In the genomic region with DNA sequence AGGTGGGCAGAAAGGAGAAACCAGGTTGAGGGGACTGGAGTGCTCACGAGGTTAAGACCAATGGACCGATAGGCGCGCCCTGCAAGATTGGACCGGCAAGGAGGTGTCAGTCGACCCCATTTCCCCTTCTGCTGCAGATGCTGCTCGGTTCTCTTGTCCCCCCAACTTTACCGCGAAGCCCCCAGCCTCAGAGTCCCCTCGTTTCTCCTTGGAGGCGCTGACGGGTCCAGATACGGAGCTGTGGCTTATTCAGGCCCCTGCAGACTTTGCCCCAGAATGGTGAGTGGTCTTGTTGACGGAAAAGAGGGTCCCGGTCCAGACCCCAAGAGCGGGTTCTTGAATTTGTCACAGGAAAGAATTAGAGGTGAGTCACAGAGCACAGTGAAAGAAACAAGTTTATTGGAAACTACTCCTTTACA, we compare ENCODE assay signal across 8 cellular contexts. TPM values are rescaled to one million over a fixed set of nuclear protein-coding genes. Genes with fewer than 3 reads are reported as not detected.
DNase-seq lines count a peak whose midpoint lies in the region; TF ChIP-seq lines count a peak whose summit lies in the region.

No MANE protein-coding gene starts in this region.

- H3K27me3 ChIP-seq in iPS-18a (ENCODE audit: control insufficient read depth, insufficient read depth, low read length) (peaks cover 27% of the 10 kb centered on the region), stomach (peaks cover 0 to 28% (median 13%) of the 10 kb centered on the region in 3 donors)

- no peak for DNase-seq in activated CD4-positive, alpha-beta T cell treated with anti-CD3 and anti-CD28 coated beads, Interleukin-2, amount 10 ng/mL, durations not matched to agents 24 days and 14 days
- DNase-seq in activated CD4-positive, alpha-beta T cell treated with anti-CD3 and anti-CD28 coated beads for 48 hours, result no peak
- DNase-seq in activated CD4-positive, alpha-beta memory T cell treated with anti-CD3 and anti-CD28 coated beads, Interleukin-2, amount 10 ng/mL, durations not matched to agents 7 days and 5 days, result no peak
- no peak for DNase-seq in stomach
- DNase-seq in islet precursor cell, result no peak
- DNase-seq in NCI-H1092 treated with DMSO at 0.1 percent for 48 hours (lab: John Stamatoyannopoulos, UW), result no peak
- DNase-seq in HuH-7 (ENCODE audit: low spot score), result no peak

- intact Hi-C loops in activated CD4-positive, alpha-beta T cell treated with anti-CD3 and anti-CD28 coated beads, Interleukin-2, amount 10 ng/mL, durations not matched to agents 24 days and 14 days (cut with micrococcal nuclease), result loop anchor here (1.0 to 5.0 kb wide), 4 partner anchors 71 to 1880 kb away; partner anchors contain the start of genes BLOC1S3, ETHE1, PPP1R37 and TRAPPC6A
- intact Hi-C loops in stomach (cut with DNase I; ENCODE audit: low total_unique reads), result no loop called here

- peaks cover 25% of the 10 kb centered on the region for H3K36me3 Mint-ChIP-seq in activated CD4-positive, alpha-beta T cell treated with anti-CD3 and anti-CD28 coated beads, Interleukin-2, amount 10 ng/mL, durations not matched to agents 24 days and 14 days (ENCODE audit: low read depth)
- H3K36me3 Mint-ChIP-seq in activated CD4-positive, alpha-beta memory T cell treated with anti-CD3 and anti-CD28 coated beads, Interleukin-2, amount 10 ng/mL, durations not matched to agents 7 days and 5 days (ENCODE audit: low read depth), result peaks cover 2% of the 10 kb centered on the region

- peak overlapping the region; percentile 97 for H3K9ac ChIP-seq in iPS-18a (ENCODE audit: low read length)

- no peaks in the 10 kb centered on the region for H3K9me3 ChIP-seq in iPS-18a (ENCODE audit: control insufficient read depth, low read depth, low read length)
- H3K9me3 ChIP-seq in stomach, result no peaks in the 10 kb centered on the region

- no peaks in the 10 kb centered on the region for H3K9me3 Mint-ChIP-seq in activated CD4-positive, alpha-beta T cell treated with anti-CD3 and anti-CD28 coated beads, Interleukin-2, amount 10 ng/mL, durations not matched to agents 24 days and 14 days
- H3K9me3 Mint-ChIP-seq in activated CD4-positive, alpha-beta memory T cell treated with anti-CD3 and anti-CD28 coated beads, Interleukin-2, amount 10 ng/mL, durations not matched to agents 7 days and 5 days, result no peaks in the 10 kb centered on the region

- POLR2A ChIA-PET in activated CD4-positive, alpha-beta memory T cell treated with anti-CD3 and anti-CD28 coated beads, Interleukin-2, amount 10 ng/mL, durations not matched to agents 7 days and 5 days (lab: Charles Lee), result interaction anchor here (0.7 to 1.1 kb wide), 3 partner anchors 9 to 18 kb away, joined by 3 read pairs; no protein-coding TSS in a partner anchor

- TF ChIP-seq POLR2A in stomach (IDR thresholded peaks at IDR 0.05), result no peak

- CTCF ChIA-PET in activated CD4-positive, alpha-beta memory T cell treated with anti-CD3 and anti-CD28 coated beads, Interleukin-2, amount 10 ng/mL, durations not matched to agents 7 days and 5 days (lab: Charles Lee), result interaction anchor here (0.8 to 1.9 kb wide), 3 partner anchors 33 to 79 kb away, joined by 4 to 12 read pairs (median 5); no protein-coding TSS in a partner anchor

- H3K27ac Mint-ChIP-seq in activated CD4-positive, alpha-beta T cell treated with anti-CD3 and anti-CD28 coated beads, Interleukin-2, amount 10 ng/mL, durations not matched to agents 24 days and 14 days, result peak overlapping the region; percentile 89
- peak overlapping the region; percentile 79 for H3K27ac Mint-ChIP-seq in activated CD4-positive, alpha-beta memory T cell treated with anti-CD3 and anti-CD28 coated beads, Interleukin-2, amount 10 ng/mL, durations not matched to agents 7 days and 5 days

- H3K27ac ChIP-seq in iPS-18a (ENCODE audit: low read length), result peak overlapping the region; percentile 99
- H3K27ac ChIP-seq in stomach, result peak overlapping the region in 4 of 5 donors; percentile 89 to 94 (median 90)

- H3K4me3 Mint-ChIP-seq in activated CD4-positive, alpha-beta T cell treated with anti-CD3 and anti-CD28 coated beads, Interleukin-2, amount 10 ng/mL, durations not matched to agents 24 days and 14 days, result peak overlapping the region; percentile 97
- peak overlapping the region; percentile 84 for H3K4me3 Mint-ChIP-seq in activated CD4-positive, alpha-beta memory T cell treated with anti-CD3 and anti-CD28 coated beads, Interleukin-2, amount 10 ng/mL, durations not matched to agents 7 days and 5 days

- peaks cover 10% of the 10 kb centered on the region for H3K36me3 ChIP-seq in iPS-18a (ENCODE audit: control insufficient read depth, low read depth, low read length)
- peaks cover 0 to 25% (median 12%) of the 10 kb centered on the region in 4 donors for H3K36me3 ChIP-seq in stomach

- no peak for TF ChIP-seq CTCF in stomach (IDR thresholded peaks at IDR 0.05)

- H3K4me1 Mint-ChIP-seq in activated CD4-positive, alpha-beta T cell treated with anti-CD3 and anti-CD28 coated beads, Interleukin-2, amount 10 ng/mL, durations not matched to agents 24 days and 14 days, result peaks cover 36% of the 10 kb centered on the region
- H3K4me1 Mint-ChIP-seq in activated CD4-positive, alpha-beta memory T cell treated with anti-CD3 and anti-CD28 coated beads, Interleukin-2, amount 10 ng/mL, durations not matched to agents 7 days and 5 days, result peaks cover 46% of the 10 kb centered on the region

- H3K4me3 ChIP-seq in iPS-18a (ENCODE audit: low read length), result peak overlapping the region; percentile 90
- H3K4me3 ChIP-seq in stomach, result peak overlapping the region; percentile 65 to 87 (median 80)

- peaks cover 12% of the 10 kb centered on the region for H3K27me3 Mint-ChIP-seq in activated CD4-positive, alpha-beta T cell treated with anti-CD3 and anti-CD28 coated beads, Interleukin-2, amount 10 ng/mL, durations not matched to agents 24 days and 14 days
- peaks cover 21% of the 10 kb centered on the region for H3K27me3 Mint-ChIP-seq in activated CD4-positive, alpha-beta memory T cell treated with anti-CD3 and anti-CD28 coated beads, Interleukin-2, amount 10 ng/mL, durations not matched to agents 7 days and 5 days

- 1 to 2% (median 1%) methylated on average over 12 to 16 of the region's 16 CpGs for WGBS in stomach, 5 donors

- TF ChIP-seq EP300 in stomach (IDR thresholded peaks at IDR 0.05), result no peak

- H3K4me1 ChIP-seq in iPS-18a (ENCODE audit: control insufficient read depth, low read depth, low read length) (peaks cover 5% of the 10 kb centered on the region), stomach (peaks cover 35 to 57% (median 49%) of the 10 kb centered on the region in 4 donors)

RNA-seq across cellular contexts. Expression of gene POLR1G, which starts 0.5 kb away (rescaled TPM):
- 25.3 and 26.5 TPM in 2 replicates for total RNA-seq in activated CD4-positive, alpha-beta T cell treated with anti-CD3 and anti-CD28 coated beads, Interleukin-2, amount 10 ng/mL, durations not matched to agents 24 days and 14 days
- 1 to 10 TPM; 3.6 to 3.8 TPM for total RNA-seq in activated CD4-positive, alpha-beta memory T cell treated with anti-CD3 and anti-CD28 coated beads, Interleukin-2, amount 10 ng/mL, durations not matched to agents 7 days and 5 days
- total RNA-seq in stomach, result 1 to 10 TPM in 2 of 5 donors, under 1 TPM in 1, not detected in 2; 0.55 to 5.9 (median 2.2) TPM
- 1 to 10 TPM; 1.8 to 7.2 (median 3.4) TPM for polyA plus RNA-seq in stomach

RNA-seq across cellular contexts. Expression of gene PPP1R13L, which starts 2.1 kb away (rescaled TPM):
- total RNA-seq in activated CD4-positive, alpha-beta T cell treated with anti-CD3 and anti-CD28 coated beads, Interleukin-2, amount 10 ng/mL, durations not matched to agents 24 days and 14 days, result 12.7 and 13.4 TPM in 2 replicates
- 10 to 100 TPM; 13.0 to 18.9 TPM for total RNA-seq in activated CD4-positive, alpha-beta memory T cell treated with anti-CD3 and anti-CD28 coated beads, Interleukin-2, amount 10 ng/mL, durations not matched to agents 7 days and 5 days
- 10 to 100 TPM in 3 of 5 donors, 1 to 10 TPM in 2; 2.4 to 44.9 (median 28.0) TPM for total RNA-seq in stomach
- polyA plus RNA-seq in stomach, result 100 to 1,000 TPM in 1 of 3 donors, 10 to 100 TPM in 1, 1 to 10 TPM in 1; 9.2 to 120 (median 11.8) TPM

RNA-seq across cellular contexts. Expression of gene ERCC1, which starts 16.8 kb away (rescaled TPM):
- total RNA-seq in activated CD4-positive, alpha-beta T cell treated with anti-CD3 and anti-CD28 coated beads, Interleukin-2, amount 10 ng/mL, durations not matched to agents 24 days and 14 days, result 123 and 124 TPM in 2 replicates
- 10 to 100 TPM; 59.8 to 60.6 TPM for total RNA-seq in activated CD4-positive, alpha-beta memory T cell treated with anti-CD3 and anti-CD28 coated beads, Interleukin-2, amount 10 ng/mL, durations not matched to agents 7 days and 5 days
- total RNA-seq in stomach, result 10 to 100 TPM in 4 of 5 donors, 1 to 10 TPM in 1; 7.8 to 79.3 (median 36.9) TPM
- 10 to 100 TPM; 53.9 to 66.9 (median 54.6) TPM for polyA plus RNA-seq in stomach

RNA-seq across cellular contexts. Expression of gene ERCC2, which starts 36.6 kb away (rescaled TPM):
- 30.9 and 33.6 TPM in 2 replicates for total RNA-seq in activated CD4-positive, alpha-beta T cell treated with anti-CD3 and anti-CD28 coated beads, Interleukin-2, amount 10 ng/mL, durations not matched to agents 24 days and 14 days
- total RNA-seq in activated CD4-positive, alpha-beta memory T cell treated with anti-CD3 and anti-CD28 coated beads, Interleukin-2, amount 10 ng/mL, durations not matched to agents 7 days and 5 days, result 10 to 100 TPM; 19.0 to 20.0 TPM
- total RNA-seq in stomach, result 10 to 100 TPM in 3 of 5 donors, 1 to 10 TPM in 2; 5.3 to 77.3 (median 12.0) TPM
- polyA plus RNA-seq in stomach, result 10 to 100 TPM in 1 of 3 donors, 1 to 10 TPM in 2; 6.2 to 10.5 (median 6.9) TPM
